In genomic region chr10:394439-395101, GRCh38 we compare ENCODE assay signal across 7 cellular contexts.
DNase-seq lines count a peak whose midpoint lies in the region; ATAC-seq and TF ChIP-seq lines count a peak whose summit lies in the region.
"Not testable (repeated sequence)": the region's sequence is repeated elsewhere in the genome, so short reads cannot be mapped to it uniquely, and the experiment has no call there.

No MANE protein-coding gene starts in this region.

- not testable (repeated sequence) for H3K27ac ChIP-seq in GM23338 (ENCODE audit: low read depth)

- ATAC-seq in GM23338 (peak; percentile 45), WTC11 (peak; percentile 61)
- peak; percentile 74 for ATAC-seq in central memory CD8-positive, alpha-beta T cell (replicated peaks; ENCODE audit: extremely low read depth, poor library complexity, severe bottlenecking)
- ATAC-seq in stimulated activated naive CD8-positive, alpha-beta T cell treated with anti-CD3 and anti-CD28 coated beads, Interleukin-15, amount 100 ng/mL, for 72 hours: peak; percentile 35

- H3K36me3 Mint-ChIP-seq in GM23338 (ENCODE audit: low read depth); WTC11; central memory CD8-positive, alpha-beta T cell (ENCODE audit: insufficient read depth): not testable (repeated sequence)

- not testable (repeated sequence) for H2AFZ ChIP-seq in GM23338

- H3K9me3 Mint-ChIP-seq in GM23338; WTC11; central memory CD8-positive, alpha-beta T cell; stimulated activated naive CD8-positive, alpha-beta T cell treated with anti-CD3 and anti-CD28 coated beads, Interleukin-15, amount 100 ng/mL, for 72 hours: not testable (repeated sequence)

- H3K27ac Mint-ChIP-seq in GM23338: not testable (repeated sequence)
- H3K27ac Mint-ChIP-seq in WTC11: peak overlapping the region; percentile 63
- peak overlapping the region; percentile 42 for H3K27ac Mint-ChIP-seq in central memory CD8-positive, alpha-beta T cell (ENCODE audit: low read depth)
- H3K27ac Mint-ChIP-seq in stimulated activated naive CD8-positive, alpha-beta T cell treated with anti-CD3 and anti-CD28 coated beads, Interleukin-15, amount 100 ng/mL, for 72 hours: peak overlapping the region; percentile 12 to 83

- H3K9me2 ChIP-seq in GM23338 (ENCODE audit: insufficient read depth): not testable (repeated sequence)

- H3K4me1 ChIP-seq in GM23338 (ENCODE audit: insufficient read depth): not testable (repeated sequence)

- H3K4me3 Mint-ChIP-seq in GM23338; WTC11; central memory CD8-positive, alpha-beta T cell: not testable (repeated sequence)
- H3K4me3 Mint-ChIP-seq in stimulated activated naive CD8-positive, alpha-beta T cell treated with anti-CD3 and anti-CD28 coated beads, Interleukin-15, amount 100 ng/mL, for 72 hours: peak overlapping the region in 1 of 2 donors; percentile 37

- H3K4me1 Mint-ChIP-seq in GM23338 (peaks cover 23% of the 10 kb centered on the region), WTC11 (peaks cover 22% of the 10 kb centered on the region)
- H3K4me1 Mint-ChIP-seq in central memory CD8-positive, alpha-beta T cell: not testable (repeated sequence)
- peaks cover 11% of the 10 kb centered on the region for H3K4me1 Mint-ChIP-seq in stimulated activated naive CD8-positive, alpha-beta T cell treated with anti-CD3 and anti-CD28 coated beads, Interleukin-15, amount 100 ng/mL, for 72 hours

- peak; percentile 26 for DNase-seq in GM23338 (ENCODE audit: low spot score)
- not testable (repeated sequence) for DNase-seq in WTC11 (ENCODE audit: low spot score); central memory CD8-positive, alpha-beta T cell (ENCODE audit: low spot score in 2 of 2); stimulated activated naive CD8-positive, alpha-beta T cell treated with anti-CD3 and anti-CD28 coated beads, Interleukin-15, amount 100 ng/mL, for 72 hours
- DNase-seq in globus pallidus (ENCODE audit: low spot score): peak; percentile 93
- DNase-seq in kidney tubule cell (ENCODE audit: low spot score): peak; percentile 23
- peak in 54 of 56 donors; percentile 24 to 92 (median 80) for DNase-seq in nucleus accumbens (lab: John Stamatoyannopoulos, UW)

- not testable (repeated sequence) for H3K4me2 ChIP-seq in GM23338

- CTCF ChIA-PET in WTC11 (lab: Charles Lee): interaction anchor here (0.6 to 2.7 kb wide), 2 partner anchors 9 to 22 kb away, joined by 3 to 12 read pairs; no protein-coding TSS in a partner anchor

- not testable (repeated sequence) for H3K79me2 ChIP-seq in GM23338 (replicated peaks; ENCODE audit: insufficient read depth)

- POLR2A ChIA-PET in WTC11 (lab: Charles Lee): not testable (repeated sequence)

- H3K4me3 ChIP-seq in GM23338: not testable (repeated sequence)

- H3K27me3 ChIP-seq in GM23338 (ENCODE audit: insufficient read depth): not testable (repeated sequence)

- H3F3A ChIP-seq in GM23338 (replicated peaks; ENCODE audit: low read depth): not testable (repeated sequence)

- H4K20me1 ChIP-seq in GM23338 (replicated peaks; ENCODE audit: insufficient read depth): not testable (repeated sequence)

- TF ChIP-seq CTCF in GM23338 (conservative IDR thresholded peaks at IDR 0.05; ENCODE audit: low read depth in 2 of 2): peak in 1 of 2 experiments; percentile 52; a peak in 2 of 4 replicates
- not testable (repeated sequence) for TF ChIP-seq CTCF in WTC11 (IDR thresholded peaks at IDR 0.05)

- not testable (repeated sequence) for H3K36me3 ChIP-seq in GM23338 (ENCODE audit: insufficient read depth)

- peaks cover 17% of the 10 kb centered on the region for H3K27me3 Mint-ChIP-seq in GM23338 (ENCODE audit: insufficient read depth, low read depth, poor library complexity)
- H3K27me3 Mint-ChIP-seq in WTC11 (ENCODE audit: low read depth); central memory CD8-positive, alpha-beta T cell; stimulated activated naive CD8-positive, alpha-beta T cell treated with anti-CD3 and anti-CD28 coated beads, Interleukin-15, amount 100 ng/mL, for 72 hours: not testable (repeated sequence)

TF ChIP-seq in WTC11, 78 proteins besides CTCF, POLR2A, EP300 and RAD21:
- TF ChIP-seq TP53 (CRISPR knock-in tag; IDR thresholded peaks at IDR 0.05) (0 out of 2 replicates have a peak, but pooled peaks have one; percentile 51), FOXP1 (CRISPR knock-in tag; IDR thresholded peaks at IDR 0.05; ENCODE audit: borderline replicate concordance) (peak; percentile 18; the same call in 1 of the 2 replicates), ETV6 (CRISPR knock-in tag; IDR thresholded peaks at IDR 0.05) (peak; percentile 58; the same call in 1 of the 2 replicates), ZNF138 (CRISPR knock-in tag; conservative IDR thresholded peaks at IDR 0.05) (0 out of 2 replicates have a peak, but pooled peaks have one; percentile 42), CBFB (CRISPR knock-in tag; IDR thresholded peaks at IDR 0.05; ENCODE audit: low read depth) (0 out of 2 replicates have a peak, but pooled peaks have one; percentile 33), FOXK1 (CRISPR knock-in tag; IDR thresholded peaks at IDR 0.05) (peak; percentile 46; the same call in 1 of the 2 replicates), FOXP4 (CRISPR knock-in tag; IDR thresholded peaks at IDR 0.05) (peak; percentile 34; the same call in 1 of the 2 replicates), ZBTB21 (CRISPR knock-in tag; IDR thresholded peaks at IDR 0.05; ENCODE audit: borderline replicate concordance) (peak; percentile 86; the same call in 1 of the 2 replicates)
